ENCODE assay signal across 32 cellular contexts in the genomic region with DNA sequence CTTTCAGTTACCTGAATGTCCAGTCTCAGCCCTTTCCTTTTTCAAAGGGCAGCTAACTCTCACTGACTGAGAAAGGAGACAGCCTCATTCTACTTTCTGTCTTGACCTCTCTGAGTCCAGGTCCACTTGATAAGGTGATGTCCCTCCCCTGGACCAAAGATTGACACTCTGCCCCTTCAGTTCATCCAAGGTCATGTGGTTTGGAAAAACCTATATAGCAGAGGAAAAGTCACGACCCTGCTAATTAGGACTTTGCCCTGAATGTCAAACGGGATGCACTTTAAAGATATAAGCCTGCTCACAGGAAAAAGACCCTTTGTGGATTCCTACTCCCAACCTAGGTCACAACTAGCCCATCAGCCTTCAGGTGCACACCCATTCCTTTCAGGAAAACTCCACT.
"Had no signal": no experiment of that assay in that cellular context is flagged by ENCODE, and none has a peak within 500 bp of the region (broad histone marks: within the 10 kb centered on the region; RNA-seq: fewer than 3 reads in every experiment).

No MANE protein-coding gene starts in this region.

- H3K4me2 ChIP-seq: neural progenitor cell, smooth muscle cell had no signal

- H3K36me3 ChIP-seq: neural progenitor cell, ovary, spleen, suprapubic skin, thoracic aorta, thyroid gland, tibial nerve, upper lobe of left lung, vagina had no signal

- H3K27ac Mint-ChIP-seq: natural killer cell treated with Interleukin-12 subunit alpha and Interleukin-12 subunit beta and Interleukin-15 and Interleukin-18, amount 100 ng/mL, for 72 hours; neural progenitor cell; progenitor cell of endocrine pancreas; stimulated activated memory B cell treated with anti-CD40 and anti-IgM and Interleukin-4, amounts not matched to agents 10 μg/mL and 1 μg/mL and 100 μg/mL, for 72 hours; stimulated activated naive CD8-positive, alpha-beta T cell treated with anti-CD3 and anti-CD28 coated beads, Interleukin-15, amount 100 ng/mL, for 72 hours had no signal

- H3K79me2 ChIP-seq: parathyroid adenoma had no signal

- H3K27ac ChIP-seq: neural progenitor cell, ovary, parathyroid adenoma, psoas muscle, skin epidermis, spleen, suprapubic skin, thoracic aorta, thyroid gland, tibial nerve, upper lobe of left lung, vagina had no signal

- FAIRE-seq: urothelium cell line had no signal

- H3K9me3 Mint-ChIP-seq: natural killer cell treated with Interleukin-12 subunit alpha and Interleukin-12 subunit beta and Interleukin-15 and Interleukin-18, amount 100 ng/mL, for 72 hours; neural progenitor cell; stimulated activated memory B cell treated with anti-CD40 and anti-IgM and Interleukin-4, amounts not matched to agents 10 μg/mL and 1 μg/mL and 100 μg/mL, for 72 hours; stimulated activated naive CD8-positive, alpha-beta T cell treated with anti-CD3 and anti-CD28 coated beads, Interleukin-15, amount 100 ng/mL, for 72 hours had no signal

- H3K4me1 Mint-ChIP-seq: naive thymus-derived CD8-positive, alpha-beta T cell; stimulated activated memory B cell treated with anti-CD40 and anti-IgM and Interleukin-4, amounts not matched to agents 10 μg/mL and 1 μg/mL and 100 μg/mL, for 72 hours; stimulated activated naive CD8-positive, alpha-beta T cell treated with anti-CD3 and anti-CD28 coated beads, Interleukin-15, amount 100 ng/mL, for 72 hours had no signal

- DNase-seq: naive thymus-derived CD8-positive, alpha-beta T cell; occipital lobe; ovary; posterior cingulate gyrus; psoas muscle; spleen; stimulated activated CD4-positive, alpha-beta T cell treated with anti-CD3 and anti-CD28 coated beads, Interleukin-12 subunit alpha, Interleukin-12 subunit beta, amount 100 ng/mL, for 4 hours; stimulated activated CD4-positive, alpha-beta T cell treated with anti-CD3 and anti-CD28 coated beads, Interleukin-1b, Interleukin-23, amount 100 ng/mL, for 48 hours; stimulated activated CD4-positive, alpha-beta T cell treated with anti-CD3 and anti-CD28 coated beads, Interleukin-4, amount 100 ng/mL, for 1 hour; stimulated activated CD4-positive, alpha-beta T cell treated with anti-CD3 and anti-CD28 coated beads, Interleukin-4, amount 100 ng/mL, for 4 hours; stimulated activated CD8-positive, alpha-beta memory T cell treated with anti-CD3 and anti-CD28 coated beads, Interleukin-4, amount 100 ng/mL, for 48 hours; stimulated activated naive CD4-positive, alpha-beta T cell; stimulated activated naive CD8-positive, alpha-beta T cell treated with anti-CD3 and anti-CD28 coated beads, Interleukin-15, amount 100 ng/mL, for 72 hours; stimulated activated naive CD8-positive, alpha-beta T cell treated with anti-CD3 and anti-CD28 coated beads, Interleukin-15, Interleukin-2, amounts not matched to agents 100 U/mL and 50 U/mL, for 24 hours; substantia nigra; thyroid gland; trophoblast cell; upper lobe of left lung had no signal

- H3K4me3 Mint-ChIP-seq: naive thymus-derived CD8-positive, alpha-beta T cell; natural killer cell treated with Interleukin-12 subunit alpha and Interleukin-12 subunit beta and Interleukin-15 and Interleukin-18, amount 100 ng/mL, for 72 hours; neural progenitor cell; stimulated activated memory B cell treated with anti-CD40 and anti-IgM and Interleukin-4, amounts not matched to agents 10 μg/mL and 1 μg/mL and 100 μg/mL, for 72 hours; stimulated activated naive CD8-positive, alpha-beta T cell treated with anti-CD3 and anti-CD28 coated beads, Interleukin-15, amount 100 ng/mL, for 72 hours had no signal

- H2AFZ ChIP-seq: neural progenitor cell, parathyroid adenoma had no signal

- H3K4me3 ChIP-seq: neural progenitor cell, ovary, psoas muscle, skin epidermis, smooth muscle cell, spleen, suprapubic skin, thoracic aorta, thyroid gland, tibial nerve, upper lobe of left lung, vagina had no signal

- ATAC-seq: naive thymus-derived CD8-positive, alpha-beta T cell; natural killer cell treated with Interleukin-12 subunit alpha and Interleukin-12 subunit beta and Interleukin-15 and Interleukin-18, amount 100 ng/mL, for 72 hours; psoas muscle; right cardiac atrium; sciatic nerve; stimulated activated memory B cell treated with anti-CD40 and anti-IgM and Interleukin-4, amounts not matched to agents 10 μg/mL and 1 μg/mL and 100 μg/mL, for 72 hours; stimulated activated naive CD8-positive, alpha-beta T cell treated with anti-CD3 and anti-CD28 coated beads, Interleukin-15, amount 100 ng/mL, for 72 hours; stimulated activated naive CD8-positive, alpha-beta T cell treated with anti-CD3 and anti-CD28 coated beads, Interleukin-15, Interleukin-2, amounts not matched to agents 100 U/mL and 50 U/mL, for 24 hours had no signal

- H3K4me1 ChIP-seq: neural progenitor cell, parathyroid adenoma, thyroid gland had no signal

- H3K9ac ChIP-seq: neural progenitor cell, parathyroid adenoma had no signal

- H3K36me3 Mint-ChIP-seq: natural killer cell treated with Interleukin-12 subunit alpha and Interleukin-12 subunit beta and Interleukin-15 and Interleukin-18, amount 100 ng/mL, for 72 hours; neural progenitor cell; stimulated activated memory B cell treated with anti-CD40 and anti-IgM and Interleukin-4, amounts not matched to agents 10 μg/mL and 1 μg/mL and 100 μg/mL, for 72 hours had no signal

- H3K27me3 Mint-ChIP-seq: progenitor cell of endocrine pancreas; stimulated activated memory B cell treated with anti-CD40 and anti-IgM and Interleukin-4, amounts not matched to agents 10 μg/mL and 1 μg/mL and 100 μg/mL, for 72 hours; stimulated activated naive CD8-positive, alpha-beta T cell treated with anti-CD3 and anti-CD28 coated beads, Interleukin-15, amount 100 ng/mL, for 72 hours had no signal

- H3K27me3 ChIP-seq: neural progenitor cell, ovary, spleen, suprapubic skin, thyroid gland, tibial nerve, upper lobe of left lung, vagina had no signal

- H3K9me3 ChIP-seq: ovary, psoas muscle, spleen, suprapubic skin, thoracic aorta, thyroid gland, tibial nerve, upper lobe of left lung, vagina had no signal
